In genomic region chr11:6556139-6556949, GRCh38 we compare ENCODE assay signal across 18 cellular contexts.
"Had no signal": no experiment of that assay in that cellular context is flagged by ENCODE, and none has a peak within 500 bp of the region (broad histone marks: within the 10 kb centered on the region; RNA-seq: fewer than 3 reads in every experiment).

No MANE protein-coding gene starts in this region.

- H3K27ac ChIP-seq: heart left ventricle, psoas muscle, thoracic aorta had no signal

- H3K27me3 Mint-ChIP-seq: activated B cell treated with CpG ODN at 0.5 μM for 24 hours; activated CD4-positive, alpha-beta memory T cell treated with anti-CD3 and anti-CD28 coated beads, Interleukin-2, amount 10 ng/mL, durations not matched to agents 7 days and 5 days; stimulated activated memory B cell treated with anti-CD40 and anti-IgM and Interleukin-4, amounts not matched to agents 10 μg/mL and 1 μg/mL and 100 μg/mL, for 72 hours had no signal

- H3K4me1 Mint-ChIP-seq: activated B cell treated with CpG ODN at 0.5 μM for 24 hours; activated CD4-positive, alpha-beta memory T cell treated with anti-CD3 and anti-CD28 coated beads, Interleukin-2, amount 10 ng/mL, durations not matched to agents 7 days and 5 days; mesothelial cell of epicardium; stimulated activated memory B cell treated with anti-CD40 and anti-IgM and Interleukin-4, amounts not matched to agents 10 μg/mL and 1 μg/mL and 100 μg/mL, for 72 hours had no signal

- H3K27me3 ChIP-seq: heart left ventricle had no signal

- H3K4me3 ChIP-seq: heart left ventricle, lung, psoas muscle, thoracic aorta had no signal

- H3K27ac Mint-ChIP-seq: activated B cell treated with CpG ODN at 0.5 μM for 24 hours; activated CD4-positive, alpha-beta memory T cell treated with anti-CD3 and anti-CD28 coated beads, Interleukin-2, amount 10 ng/mL, durations not matched to agents 7 days and 5 days; activated naive CD4-positive, alpha-beta T cell treated with anti-CD3 and anti-CD28 coated beads for 36 hours; mesothelial cell of epicardium; stimulated activated memory B cell treated with anti-CD40 and anti-IgM and Interleukin-4, amounts not matched to agents 10 μg/mL and 1 μg/mL and 100 μg/mL, for 72 hours had no signal

- FAIRE-seq: endometrium, frontal cortex had no signal

- ATAC-seq: activated T-cell treated with anti-CD3 and anti-CD28 coated beads, Interleukin-2, amount 50 U/mL, for 4 hours; heart left ventricle; psoas muscle; sciatic nerve; stimulated activated memory B cell treated with anti-CD40 and anti-IgM and Interleukin-4, amounts not matched to agents 10 μg/mL and 1 μg/mL and 100 μg/mL, for 72 hours had no signal

- H3K9me3 ChIP-seq: heart left ventricle, psoas muscle, thoracic aorta had no signal

- H3K4me3 Mint-ChIP-seq: activated B cell treated with CpG ODN at 0.5 μM for 24 hours; activated CD4-positive, alpha-beta memory T cell treated with anti-CD3 and anti-CD28 coated beads, Interleukin-2, amount 10 ng/mL, durations not matched to agents 7 days and 5 days; activated naive CD4-positive, alpha-beta T cell treated with anti-CD3 and anti-CD28 coated beads for 36 hours; activated T-cell treated with anti-CD3 and anti-CD28 coated beads, Interleukin-2, amount 50 U/mL, for 4 hours; mesothelial cell of epicardium; stimulated activated memory B cell treated with anti-CD40 and anti-IgM and Interleukin-4, amounts not matched to agents 10 μg/mL and 1 μg/mL and 100 μg/mL, for 72 hours had no signal

- H3K9me3 Mint-ChIP-seq: activated B cell treated with CpG ODN at 0.5 μM for 24 hours; activated CD4-positive, alpha-beta memory T cell treated with anti-CD3 and anti-CD28 coated beads, Interleukin-2, amount 10 ng/mL, durations not matched to agents 7 days and 5 days; activated naive CD4-positive, alpha-beta T cell treated with anti-CD3 and anti-CD28 coated beads for 36 hours; activated T-cell treated with anti-CD3 and anti-CD28 coated beads, Interleukin-2, amount 50 U/mL, for 4 hours; mesothelial cell of epicardium; stimulated activated memory B cell treated with anti-CD40 and anti-IgM and Interleukin-4, amounts not matched to agents 10 μg/mL and 1 μg/mL and 100 μg/mL, for 72 hours had no signal

- DNase-seq: activated B cell treated with CpG ODN at 0.5 μM for 24 hours; activated CD4-positive, alpha-beta memory T cell treated with anti-CD3 and anti-CD28 coated beads, Interleukin-2, amount 10 ng/mL, durations not matched to agents 7 days and 5 days; activated CD4-positive, alpha-beta T cell treated with anti-CD3 and anti-CD28 coated beads for 48 hours; activated naive CD4-positive, alpha-beta T cell treated with anti-CD3 and anti-CD28 coated beads for 36 hours; activated T-cell treated with anti-CD3 and anti-CD28 coated beads, Interleukin-2, amount 50 U/mL, for 4 hours; cortex of kidney; heart left ventricle; psoas muscle; stimulated activated CD4-positive, alpha-beta T cell treated with anti-CD3 and anti-CD28 coated beads, Interleukin-4, amount 100 ng/mL, for 4 hours; T-helper 1 cell; T-helper 9 cell had no signal
